ENCODE assay signal across 11 cellular contexts in genomic region chr3:117788086-117788485, GRCh38.
DNase-seq lines count a peak whose midpoint lies in the region; ATAC-seq and TF ChIP-seq lines count a peak whose summit lies in the region.
"Had no signal": no experiment of that assay in that cellular context is flagged by ENCODE, and none has a peak within 500 bp of the region (broad histone marks: within the 10 kb centered on the region; RNA-seq: fewer than 3 reads in every experiment).

No MANE protein-coding gene starts in this region.

- H3K36me3 ChIP-seq in A673 (ENCODE audit: insufficient read depth, low read length, poor library complexity, severe bottlenecking), result no peaks in the 10 kb centered on the region
- no peaks in the 10 kb centered on the region for H3K36me3 ChIP-seq in HAP-1 (replicated peaks)
- H3K36me3 ChIP-seq in kidney epithelial cell (ENCODE audit: control insufficient read depth, insufficient read depth, low read length), result no peaks in the 10 kb centered on the region
- H3K36me3 ChIP-seq in gastroesophageal sphincter, result no peaks in the 10 kb centered on the region

- H3K27ac ChIP-seq in A673 (ENCODE audit: low read depth, low read length, poor library complexity, severe bottlenecking) (no peak overlapping the region), gastroesophageal sphincter (no peak overlapping the region)
- H3K27ac ChIP-seq: C4-2B had no signal

- ATAC-seq in gastroesophageal sphincter (no peak), HG02970 (IDR thresholded peaks at IDR 0.05; ENCODE audit: low FRiP score, unreplicated experiment) (no peak), GM18868 (IDR thresholded peaks at IDR 0.05; ENCODE audit: unreplicated experiment) (no peak)
- ATAC-seq: K562 had no signal

- CTCF ChIA-PET in A673 (lab: Charles Lee), result no interaction called here

- TF ChIP-seq EP300 in gastroesophageal sphincter (IDR thresholded peaks at IDR 0.05), result no peak

- no peak for TF ChIP-seq CTCF in A673 (conservative IDR thresholded peaks at IDR 0.05; ENCODE audit: low read depth, low read length)
- TF ChIP-seq CTCF in kidney epithelial cell (IDR thresholded peaks at IDR 0.05; ENCODE audit: insufficient read depth, low read length, poor library complexity, severe bottlenecking), result no peak
- TF ChIP-seq CTCF in gastroesophageal sphincter (IDR thresholded peaks at IDR 0.05), result no peak

- BruUV-seq in A673 (replicated peaks; lab: Mats Ljungman, UMichigan), result no TSS peak

- H3K4me1 ChIP-seq in A673 (ENCODE audit: insufficient read depth, low read length, poor library complexity, severe bottlenecking), result no peaks in the 10 kb centered on the region
- peaks cover 6% of the 10 kb centered on the region; the same call in 1 of the 2 replicates for H3K4me1 ChIP-seq in HAP-1
- H3K4me1 ChIP-seq in gastroesophageal sphincter, result no peaks in the 10 kb centered on the region

- WGBS in gastroesophageal sphincter (ENCODE audit: low coverage in 1 of 2), 2 donors, result 50 to 57% methylated on average over 1 of the region's 1 CpG

- no peak overlapping the region for H3K4me3 ChIP-seq in A673 (ENCODE audit: low read depth, low read length, poor library complexity, severe bottlenecking)
- no peak overlapping the region for H3K4me3 ChIP-seq in HAP-1
- H3K4me3 ChIP-seq in kidney epithelial cell (ENCODE audit: low read depth, low read length), result no peak overlapping the region
- H3K4me3 ChIP-seq in gastroesophageal sphincter, result no peak overlapping the region
- H3K4me3 ChIP-seq: K562 had no signal

- no peak for TF ChIP-seq POLR2A in gastroesophageal sphincter (IDR thresholded peaks at IDR 0.05)

- H3K9me3 ChIP-seq in A673 (ENCODE audit: low read depth, low read length, poor library complexity, severe bottlenecking) (no peaks in the 10 kb centered on the region), HAP-1 (no peaks in the 10 kb centered on the region), gastroesophageal sphincter (no peaks in the 10 kb centered on the region)

- DNase-seq in A673 (ENCODE audit: low spot score) (peak; percentile 35), HAP-1 (ENCODE audit: low spot score in 2 of 2) (peak; percentile 68 to 81), UCSD-AML1 (lab: John Stamatoyannopoulos, UW; ENCODE audit: unreplicated experiment) (peak; percentile 8), kidney epithelial cell (ENCODE audit: low read depth) (peak; percentile 28), NCI-H1694 treated with DMSO at 0.1 percent for 48 hours (lab: John Stamatoyannopoulos, UW) (no peak)
- DNase-seq: activated CD4-positive, CD25-positive, alpha-beta regulatory T cell treated with anti-CD3 and anti-CD28 coated beads, Interleukin-2, amount 50 U/mL, for 72 hours had no signal

- intact Hi-C loops in A673 (cut with micrococcal nuclease; ENCODE audit: unreplicated experiment), result no loop called here

- in situ Hi-C loops in HAP-1 (cut with MboI; ENCODE audit: low sequenced_read_pairs), result no loop called here

- H3K27me3 ChIP-seq in A673 (replicated peaks; ENCODE audit: insufficient read depth, low read depth, low read length, poor library complexity) (no peaks in the 10 kb centered on the region), HAP-1 (ENCODE audit: low read depth) (no peaks in the 10 kb centered on the region), kidney epithelial cell (ENCODE audit: control insufficient read depth, insufficient read depth, low read length) (no peaks in the 10 kb centered on the region), gastroesophageal sphincter (no peaks in the 10 kb centered on the region)

- POLR2A ChIA-PET in A673 (lab: Charles Lee; ENCODE audit: low non-redundant PET), result no interaction called here
